ENCODE assay signal across 19 cellular contexts in genomic region chr7:149595541-149595940, GRCh38.
A peak's percentile ranks its signal among the peaks of the same experiment; 100 is the strongest.
DNase-seq lines count a peak whose midpoint lies in the region; ATAC-seq lines count a peak whose summit lies in the region.
"Had no signal": no experiment of that assay in that cellular context is flagged by ENCODE, and none has a peak within 500 bp of the region (broad histone marks: within the 10 kb centered on the region; RNA-seq: fewer than 3 reads in every experiment).

No MANE protein-coding gene starts in this region.

- H3K9me3 Mint-ChIP-seq in stimulated activated naive CD8-positive, alpha-beta T cell treated with anti-CD3 and anti-CD28 coated beads, Interleukin-15, Interleukin-2, amounts not matched to agents 100 ng/mL and 50 ng/mL, for 24 hours: no peaks in the 10 kb centered on the region
- H3K9me3 Mint-ChIP-seq in stimulated activated naive CD8-positive, alpha-beta T cell treated with anti-CD3 and anti-CD28 coated beads, Interleukin-15, amount 100 ng/mL, for 72 hours: no peaks in the 10 kb centered on the region
- no peaks in the 10 kb centered on the region for H3K9me3 Mint-ChIP-seq in stimulated activated naive B cell treated with anti-CD40 and anti-IgM and Interleukin-4, amounts not matched to agents 10 μg/mL and 1 μg/mL and 100 μg/mL, for 72 hours
- H3K9me3 Mint-ChIP-seq: CD8-positive, alpha-beta memory T cell had no signal

- no peak for DNase-seq in stimulated activated naive CD8-positive, alpha-beta T cell treated with anti-CD3 and anti-CD28 coated beads, Interleukin-15, amount 100 ng/mL, for 72 hours
- DNase-seq in amniotic epithelial cell (ENCODE audit: low read depth): peak; percentile 9
- peak; percentile 50 for DNase-seq in myocyte (ENCODE audit: low read depth)
- DNase-seq in stimulated activated naive B cell treated with anti-CD40 and anti-IgM and Interleukin-4, amounts not matched to agents 10 μg/mL and 1 μg/mL and 100 μg/mL, for 72 hours: no peak
- DNase-seq in sciatic nerve (ENCODE audit: low spot score): no peak
- DNase-seq: CD8-positive, alpha-beta memory T cell; DMS 273 treated with DMSO at 0.1 percent for 48 hours; DMS79; EL; GF-D8; KBM-7; NCI-H1105 treated with DMSO at 0.1 percent for 48 hours; NCI-H2029; SHP77 treated with DMSO at 0.1 percent for 48 hours had no signal

- peaks cover 29% of the 10 kb centered on the region for H3K4me1 Mint-ChIP-seq in stimulated activated naive CD8-positive, alpha-beta T cell treated with anti-CD3 and anti-CD28 coated beads, Interleukin-15, Interleukin-2, amounts not matched to agents 100 ng/mL and 50 ng/mL, for 24 hours (ENCODE audit: low read depth)
- H3K4me1 Mint-ChIP-seq in stimulated activated naive CD8-positive, alpha-beta T cell treated with anti-CD3 and anti-CD28 coated beads, Interleukin-15, amount 100 ng/mL, for 72 hours: peaks cover 40% of the 10 kb centered on the region
- peaks cover 29 to 35% of the 10 kb centered on the region in 2 donors for H3K4me1 Mint-ChIP-seq in stimulated activated naive B cell treated with anti-CD40 and anti-IgM and Interleukin-4, amounts not matched to agents 10 μg/mL and 1 μg/mL and 100 μg/mL, for 72 hours

- no peak for ATAC-seq in stimulated activated naive CD8-positive, alpha-beta T cell treated with anti-CD3 and anti-CD28 coated beads, Interleukin-15, amount 100 ng/mL, for 72 hours
- no peak for ATAC-seq in stimulated activated naive B cell treated with anti-CD40 and anti-IgM and Interleukin-4, amounts not matched to agents 10 μg/mL and 1 μg/mL and 100 μg/mL, for 72 hours (replicated peaks)
- ATAC-seq in HG03460 (IDR thresholded peaks at IDR 0.05; ENCODE audit: unreplicated experiment): no peak
- ATAC-seq in sciatic nerve: no peak
- no peak for ATAC-seq in HG03139 (IDR thresholded peaks at IDR 0.05; ENCODE audit: unreplicated experiment)
- ATAC-seq: Panc1 had no signal

- H3K27ac Mint-ChIP-seq in stimulated activated naive CD8-positive, alpha-beta T cell treated with anti-CD3 and anti-CD28 coated beads, Interleukin-15, Interleukin-2, amounts not matched to agents 100 ng/mL and 50 ng/mL, for 24 hours: peak overlapping the region; percentile 23
- H3K27ac Mint-ChIP-seq in stimulated activated naive CD8-positive, alpha-beta T cell treated with anti-CD3 and anti-CD28 coated beads, Interleukin-15, amount 100 ng/mL, for 72 hours: peak overlapping the region in 1 of 2 donors; percentile 9
- peak overlapping the region; percentile 42 for H3K27ac Mint-ChIP-seq in stimulated activated naive B cell treated with anti-CD40 and anti-IgM and Interleukin-4, amounts not matched to agents 10 μg/mL and 1 μg/mL and 100 μg/mL, for 72 hours
- H3K27ac Mint-ChIP-seq: B cell had no signal

- H3K27me3 Mint-ChIP-seq in stimulated activated naive CD8-positive, alpha-beta T cell treated with anti-CD3 and anti-CD28 coated beads, Interleukin-15, Interleukin-2, amounts not matched to agents 100 ng/mL and 50 ng/mL, for 24 hours: no peaks in the 10 kb centered on the region
- H3K27me3 Mint-ChIP-seq in stimulated activated naive CD8-positive, alpha-beta T cell treated with anti-CD3 and anti-CD28 coated beads, Interleukin-15, amount 100 ng/mL, for 72 hours: no peaks in the 10 kb centered on the region
- no peaks in the 10 kb centered on the region for H3K27me3 Mint-ChIP-seq in stimulated activated naive B cell treated with anti-CD40 and anti-IgM and Interleukin-4, amounts not matched to agents 10 μg/mL and 1 μg/mL and 100 μg/mL, for 72 hours
- H3K27me3 Mint-ChIP-seq: B cell; CD8-positive, alpha-beta memory T cell had no signal

- H3K4me3 Mint-ChIP-seq in stimulated activated naive CD8-positive, alpha-beta T cell treated with anti-CD3 and anti-CD28 coated beads, Interleukin-15, Interleukin-2, amounts not matched to agents 100 ng/mL and 50 ng/mL, for 24 hours: no peak overlapping the region
- no peak overlapping the region for H3K4me3 Mint-ChIP-seq in stimulated activated naive CD8-positive, alpha-beta T cell treated with anti-CD3 and anti-CD28 coated beads, Interleukin-15, amount 100 ng/mL, for 72 hours
- H3K4me3 Mint-ChIP-seq in stimulated activated naive B cell treated with anti-CD40 and anti-IgM and Interleukin-4, amounts not matched to agents 10 μg/mL and 1 μg/mL and 100 μg/mL, for 72 hours: no peak overlapping the region
- H3K4me3 Mint-ChIP-seq: B cell; CD8-positive, alpha-beta memory T cell had no signal

- intact Hi-C loops in sciatic nerve (cut with DNase I): loop anchor here (10.0 kb wide), 1 partner anchor 1709 kb away; no protein-coding TSS in a partner anchor

- H3K36me3 Mint-ChIP-seq in stimulated activated naive CD8-positive, alpha-beta T cell treated with anti-CD3 and anti-CD28 coated beads, Interleukin-15, Interleukin-2, amounts not matched to agents 100 ng/mL and 50 ng/mL, for 24 hours (ENCODE audit: low read depth): peaks cover 66% of the 10 kb centered on the region
- H3K36me3 Mint-ChIP-seq in stimulated activated naive B cell treated with anti-CD40 and anti-IgM and Interleukin-4, amounts not matched to agents 10 μg/mL and 1 μg/mL and 100 μg/mL, for 72 hours: peaks cover 59 to 72% of the 10 kb centered on the region in 2 donors

Comparison
In these comparisons a context has a peak if more than half of its experiments do, and no peak if none do; other contexts are left out.
1. DNase-seq: peak in amniotic epithelial cell (single experiment) and myocyte (single experiment); none in stimulated activated naive CD8-positive, alpha-beta T cell treated with anti-CD3 and anti-CD28 coated beads, Interleukin-15, amount 100 ng/mL, for 72 hours (0 of 2), stimulated activated naive B cell treated with anti-CD40 and anti-IgM and Interleukin-4, amounts not matched to agents 10 μg/mL and 1 μg/mL and 100 μg/mL, for 72 hours (single experiment) and sciatic nerve (single experiment).